8 cellular contexts compared by ENCODE assay signal in genomic region chr6:36873612-36874011, GRCh38. TPM values are rescaled to one million over a fixed set of nuclear protein-coding genes. Genes with fewer than 3 reads are reported as not detected.
DNase-seq lines count a peak whose midpoint lies in the region; ATAC-seq and TF ChIP-seq lines count a peak whose summit lies in the region.

No MANE protein-coding gene starts in this region.

- CTCF ChIA-PET in activated CD8-positive, alpha-beta memory T cell treated with anti-CD3 and anti-CD28 coated beads, Interleukin-2, amount 10 ng/mL, durations not matched to agents 7 days and 5 days (lab: Charles Lee) = interaction anchor here (0.8 to 16.9 kb wide), 13 partner anchors 8 to 336 kb away, joined by 3 to 269 read pairs (median 9); partner anchors contain the start of genes C6orf89 and MTCH1
- CTCF ChIA-PET in PC-3 (lab: Charles Lee) = interaction anchor here (1.4 kb wide), 1 partner anchor 40 kb away, joined by 6 read pairs; no protein-coding TSS in a partner anchor

- H3F3A ChIP-seq in PC-3 (ENCODE audit: low read length, unreplicated experiment) = no peaks in the 10 kb centered on the region

- no peaks in the 10 kb centered on the region for H3K9me3 Mint-ChIP-seq in activated CD8-positive, alpha-beta memory T cell treated with anti-CD3 and anti-CD28 coated beads, Interleukin-2, amount 10 ng/mL, durations not matched to agents 7 days and 5 days (ENCODE audit: low read depth)

- H3K9ac ChIP-seq in PC-3 (ENCODE audit: low read length) = peak overlapping the region; percentile 95

- peak overlapping the region; percentile 100 for H3K27ac Mint-ChIP-seq in activated CD8-positive, alpha-beta memory T cell treated with anti-CD3 and anti-CD28 coated beads, Interleukin-2, amount 10 ng/mL, durations not matched to agents 7 days and 5 days

- peak overlapping the region; percentile 90 for H2AFZ ChIP-seq in PC-3 (ENCODE audit: low read length)

- TSS peak; percentile 49 for BruUV-seq in PC-3 (replicated peaks; lab: Mats Ljungman, UMichigan)

- H4K20me1 ChIP-seq in PC-3 (ENCODE audit: low read length) = no peaks in the 10 kb centered on the region

- H3K4me1 ChIP-seq in PC-3 (ENCODE audit: insufficient read depth, low read length) = peaks cover 18% of the 10 kb centered on the region

- H3K27me3 Mint-ChIP-seq in activated CD8-positive, alpha-beta memory T cell treated with anti-CD3 and anti-CD28 coated beads, Interleukin-2, amount 10 ng/mL, durations not matched to agents 7 days and 5 days = peaks cover 2% of the 10 kb centered on the region

- TF ChIP-seq CTCF in PC-3 (conservative IDR thresholded peaks at IDR 0.05; ENCODE audit: low read depth, low read length) = peak; percentile 27; the same call in 1 of the 2 replicates
- peak; percentile 42 for TF ChIP-seq CTCF in retinal pigment epithelial cell (conservative IDR thresholded peaks at IDR 0.05; ENCODE audit: low read depth, low read length)

- intact Hi-C loops in PC-3 (cut with micrococcal nuclease) = loop anchor here (1.0 kb wide), 1 partner anchor 12 kb away; the partner anchor contains the start of gene C6orf89

- no peak for ATAC-seq in activated CD8-positive, alpha-beta memory T cell treated with anti-CD3 and anti-CD28 coated beads, Interleukin-2, amount 10 ng/mL, durations not matched to agents 7 days and 5 days
- ATAC-seq in PC-3 (no peak), GM19467 (IDR thresholded peaks at IDR 0.05; ENCODE audit: unreplicated experiment) (no peak)

- H3K4me2 ChIP-seq in PC-3 (ENCODE audit: low read length) = peak overlapping the region; percentile 90

- H3K36me3 ChIP-seq in PC-3 (ENCODE audit: low read depth, low read length) = peaks cover 16% of the 10 kb centered on the region

- H3K27me3 ChIP-seq in PC-3 (ENCODE audit: low read length) = no peaks in the 10 kb centered on the region

- peaks cover 20% of the 10 kb centered on the region for H3K36me3 Mint-ChIP-seq in activated CD8-positive, alpha-beta memory T cell treated with anti-CD3 and anti-CD28 coated beads, Interleukin-2, amount 10 ng/mL, durations not matched to agents 7 days and 5 days

- peak; percentile 58 for DNase-seq in activated CD8-positive, alpha-beta memory T cell treated with anti-CD3 and anti-CD28 coated beads, Interleukin-2, amount 10 ng/mL, durations not matched to agents 7 days and 5 days
- no peak for DNase-seq in activated CD8-positive, alpha-beta memory T cell treated with anti-CD3 and anti-CD28 coated beads, Interleukin-2, amount 50 U/mL, for 4 hours
- peak; percentile 35 for DNase-seq in PC-3
- DNase-seq in epithelial cell of prostate (ENCODE audit: low read depth, low spot score) = no peak
- no peak for DNase-seq in retinal pigment epithelial cell (ENCODE audit: low read depth)
- no peak for DNase-seq in SKM-1 treated with dmso at 0.1 percent for 144 hours (lab: John Stamatoyannopoulos, UW; ENCODE audit: unreplicated experiment)
- no peak for DNase-seq in NCI-H345 (lab: John Stamatoyannopoulos, UW)

- H3K4me3 ChIP-seq in PC-3 (ENCODE audit: low read length) (peak overlapping the region; percentile 92), retinal pigment epithelial cell (ENCODE audit: low read length) (peak overlapping the region; percentile 98)

- H3K27ac ChIP-seq in PC-3 (ENCODE audit: low read length) (peak overlapping the region; percentile 86; the same call in 1 of the 2 replicates), epithelial cell of prostate (peak overlapping the region; percentile 81)

- no peaks in the 10 kb centered on the region for H3K9me2 ChIP-seq in PC-3 (replicated peaks; ENCODE audit: low read length)

- no peaks in the 10 kb centered on the region for H3K9me3 ChIP-seq in PC-3 (ENCODE audit: low read length)

- H3K79me2 ChIP-seq in PC-3 (ENCODE audit: low read length) = peaks cover 41% of the 10 kb centered on the region

- POLR2A ChIA-PET in PC-3 (lab: Charles Lee; ENCODE audit: unreplicated experiment) = interaction anchor here (0.7 kb wide), 1 partner anchor 121 kb away, joined by 3 read pairs; no protein-coding TSS in a partner anchor

- H3K4me3 Mint-ChIP-seq in activated CD8-positive, alpha-beta memory T cell treated with anti-CD3 and anti-CD28 coated beads, Interleukin-2, amount 10 ng/mL, durations not matched to agents 7 days and 5 days = peak overlapping the region; percentile 99

- H3K4me1 Mint-ChIP-seq in activated CD8-positive, alpha-beta memory T cell treated with anti-CD3 and anti-CD28 coated beads, Interleukin-2, amount 10 ng/mL, durations not matched to agents 7 days and 5 days = peaks cover 59% of the 10 kb centered on the region

RNA-seq across cellular contexts. Expression of gene PPIL1, which starts 1.0 kb away (rescaled TPM):
- total RNA-seq in activated CD8-positive, alpha-beta memory T cell treated with anti-CD3 and anti-CD28 coated beads, Interleukin-2, amount 10 ng/mL, durations not matched to agents 7 days and 5 days = 10 to 100 TPM; 30.8 to 39.9 TPM
- total RNA-seq in PC-3 (2014; rRNA removed) = 37.3 and 39.9 TPM in 2 replicates

RNA-seq across cellular contexts. Expression of gene C6orf89, which starts 12.1 kb away (rescaled TPM):
- 10 to 100 TPM; 46.4 to 47.7 TPM for total RNA-seq in activated CD8-positive, alpha-beta memory T cell treated with anti-CD3 and anti-CD28 coated beads, Interleukin-2, amount 10 ng/mL, durations not matched to agents 7 days and 5 days
- total RNA-seq in PC-3 (2014; rRNA removed) = 23.2 and 27.8 TPM in 2 replicates

RNA-seq across cellular contexts. Expression of gene CPNE5, which starts 34.4 kb away (rescaled TPM):
- under 1 TPM; 0.79 to 0.94 TPM for total RNA-seq in activated CD8-positive, alpha-beta memory T cell treated with anti-CD3 and anti-CD28 coated beads, Interleukin-2, amount 10 ng/mL, durations not matched to agents 7 days and 5 days
- 0.29 TPM in 1 of 2 replicates, not detected in the other for total RNA-seq in PC-3 (2014; rRNA removed)

Comparison
In these comparisons a context has a peak if more than half of its experiments do, and no peak if none do; other contexts are left out.
1. DNase-seq: peak in activated CD8-positive, alpha-beta memory T cell treated with anti-CD3 and anti-CD28 coated beads, Interleukin-2, amount 10 ng/mL, durations not matched to agents 7 days and 5 days (single experiment) and PC-3 (single experiment); none in activated CD8-positive, alpha-beta memory T cell treated with anti-CD3 and anti-CD28 coated beads, Interleukin-2, amount 50 U/mL, for 4 hours (single experiment), epithelial cell of prostate (single experiment), retinal pigment epithelial cell (single experiment), SKM-1 treated with dmso at 0.1 percent for 144 hours (single experiment) and NCI-H345 (single experiment).